ENCODE assay signal across 1 cellular context in genomic region chr6:72770959-72771358, GRCh38.
TF ChIP-seq lines count a peak whose summit lies in the region.

No MANE protein-coding gene starts in this region.

TF ChIP-seq in GM23338, 12 proteins besides CTCF, POLR2A, EP300 and RAD21:
- TF ChIP-seq ZNF462 (CRISPR knock-in tag; IDR thresholded peaks at IDR 0.05): no peak
- no peak for TF ChIP-seq NANOG (IDR thresholded peaks at IDR 0.05; ENCODE audit: borderline replicate concordance)
- TF ChIP-seq, protein P1, sequence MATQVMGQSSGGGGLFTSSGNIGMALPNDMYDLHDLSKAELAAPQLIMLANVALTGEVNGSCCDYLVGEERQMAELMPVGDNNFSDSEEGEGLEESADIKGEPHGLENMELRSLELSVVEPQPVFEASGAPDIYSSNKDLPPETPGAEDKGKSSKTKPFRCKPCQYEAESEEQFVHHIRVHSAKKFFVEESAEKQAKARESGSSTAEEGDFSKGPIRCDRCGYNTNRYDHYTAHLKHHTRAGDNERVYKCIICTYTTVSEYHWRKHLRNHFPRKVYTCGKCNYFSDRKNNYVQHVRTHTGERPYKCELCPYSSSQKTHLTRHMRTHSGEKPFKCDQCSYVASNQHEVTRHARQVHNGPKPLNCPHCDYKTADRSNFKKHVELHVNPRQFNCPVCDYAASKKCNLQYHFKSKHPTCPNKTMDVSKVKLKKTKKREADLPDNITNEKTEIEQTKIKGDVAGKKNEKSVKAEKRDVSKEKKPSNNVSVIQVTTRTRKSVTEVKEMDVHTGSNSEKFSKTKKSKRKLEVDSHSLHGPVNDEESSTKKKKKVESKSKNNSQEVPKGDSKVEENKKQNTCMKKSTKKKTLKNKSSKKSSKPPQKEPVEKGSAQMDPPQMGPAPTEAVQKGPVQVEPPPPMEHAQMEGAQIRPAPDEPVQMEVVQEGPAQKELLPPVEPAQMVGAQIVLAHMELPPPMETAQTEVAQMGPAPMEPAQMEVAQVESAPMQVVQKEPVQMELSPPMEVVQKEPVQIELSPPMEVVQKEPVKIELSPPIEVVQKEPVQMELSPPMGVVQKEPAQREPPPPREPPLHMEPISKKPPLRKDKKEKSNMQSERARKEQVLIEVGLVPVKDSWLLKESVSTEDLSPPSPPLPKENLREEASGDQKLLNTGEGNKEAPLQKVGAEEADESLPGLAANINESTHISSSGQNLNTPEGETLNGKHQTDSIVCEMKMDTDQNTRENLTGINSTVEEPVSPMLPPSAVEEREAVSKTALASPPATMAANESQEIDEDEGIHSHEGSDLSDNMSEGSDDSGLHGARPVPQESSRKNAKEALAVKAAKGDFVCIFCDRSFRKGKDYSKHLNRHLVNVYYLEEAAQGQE (IDR thresholded peaks at IDR 0.05; ENCODE audit: unreplicated experiment): no peak
- TF ChIP-seq JUNB (IDR thresholded peaks at IDR 0.05; ENCODE audit: unreplicated experiment): no peak
- TF ChIP-seq ZNF331 (CRISPR knock-in tag; IDR thresholded peaks at IDR 0.05; ENCODE audit: low read depth): no peak
- TF ChIP-seq STAT1 (IDR thresholded peaks at IDR 0.05; ENCODE audit: unreplicated experiment): no peak
